ENCODE assay signal across 22 cellular contexts in genomic region chr1:14712136-14712535, GRCh38.
A peak's percentile ranks its signal among the peaks of the same experiment; 100 is the strongest.
DNase-seq lines count a peak whose midpoint lies in the region; ATAC-seq, FAIRE-seq and TF ChIP-seq lines count a peak whose summit lies in the region.
"Had no signal": no experiment of that assay in that cellular context is flagged by ENCODE, and none has a peak within 500 bp of the region (broad histone marks: within the 10 kb centered on the region; RNA-seq: fewer than 3 reads in every experiment).

No MANE protein-coding gene starts in this region.

- no peak for TF ChIP-seq CTCF in kidney (IDR thresholded peaks at IDR 0.05; ENCODE audit: borderline replicate concordance, extremely low read depth, insufficient read depth)

- no peak overlapping the region for H3K9ac ChIP-seq in kidney (ENCODE audit: low read length in 2 of 2)
- H3K9ac ChIP-seq: BLaER1 treated with 17β-estradiol and CSF1 and Interleukin-3, amounts not matched to agents 10 nM and 100 nM had no signal

- H3K4me3 ChIP-seq in kidney (ENCODE audit: low read length in 2 of 2), result no peak overlapping the region
- H3K4me3 ChIP-seq: A549; BLaER1 treated with 17β-estradiol and CSF1 and Interleukin-3, amounts not matched to agents 10 nM and 100 nM; GM12878 had no signal

- in situ Hi-C loops in G401 (cut with HindIII; ENCODE audit: low sequenced_read_pairs), result no loop called here

- no peak overlapping the region for H3K27ac ChIP-seq in kidney (ENCODE audit: low read depth in 2 of 2, low read length in 2 of 2)
- H3K27ac ChIP-seq: 22Rv1; A549; BLaER1 treated with 17β-estradiol and CSF1 and Interleukin-3, amounts not matched to agents 10 nM and 100 nM; C4-2B had no signal

- no peaks in the 10 kb centered on the region for H3K4me1 ChIP-seq in kidney (ENCODE audit: control insufficient read depth in 1 of 2, insufficient read depth in 1 of 2, low read depth in 1 of 2, low read length in 2 of 2)
- H3K4me1 ChIP-seq: A549, Caco-2 had no signal

- intact Hi-C loops in kidney (cut with DNase I), result no loop called here

- H3K9me3 ChIP-seq in kidney (ENCODE audit: control insufficient read depth in 1 of 2, low read length in 2 of 2), result no peaks in the 10 kb centered on the region
- H3K9me3 ChIP-seq: A549, Caco-2 had no signal

- no peak for FAIRE-seq in kidney (lab: Jason Lieb, UNC)
- FAIRE-seq: A549, D721Med, GM12878, GM12892, GM18507 had no signal

- ATAC-seq in HG02981 (IDR thresholded peaks at IDR 0.05; ENCODE audit: unreplicated experiment), result no peak
- ATAC-seq in HG03108 (IDR thresholded peaks at IDR 0.05; ENCODE audit: unreplicated experiment), result no peak
- ATAC-seq: A549; CD8-positive, alpha-beta T cell; GM12878 had no signal

- DNase-seq in G401 (ENCODE audit: low spot score) (peak; percentile 81), cerebellar cortex (ENCODE audit: low spot score) (peak; percentile 77), cerebellum (ENCODE audit: low spot score) (peak; percentile 83), kidney (peak; percentile 4), NCI-H2196 treated with DMSO at 0.1 percent for 48 hours (lab: John Stamatoyannopoulos, UW; ENCODE audit: unreplicated experiment) (no peak)
- DNase-seq: AML-193; Caco-2; Calu3; CD4-positive, alpha-beta T cell; CD8-positive, alpha-beta T cell; DMS79 treated with DMSO at 0.1 percent for 48 hours; GDM1 had no signal

- H3K36me3 ChIP-seq in kidney (ENCODE audit: control insufficient read depth in 1 of 2, insufficient read depth in 2 of 2, low read length in 2 of 2), result no peaks in the 10 kb centered on the region
- H3K36me3 ChIP-seq: BLaER1 treated with 17β-estradiol and CSF1 and Interleukin-3, amounts not matched to agents 10 nM and 100 nM had no signal
